ENCODE assay signal across 8 cellular contexts in genomic region chr20:50793575-50794016, GRCh38. TPM values are rescaled to one million over a fixed set of nuclear protein-coding genes. Genes with fewer than 3 reads are reported as not detected.
DNase-seq lines count a peak whose midpoint lies in the region; TF ChIP-seq lines count a peak whose summit lies in the region.
"Not testable (repeated sequence)": the region's sequence is repeated elsewhere in the genome, so short reads cannot be mapped to it uniquely, and the experiment has no call there.

No MANE protein-coding gene starts in this region.

- intact Hi-C loops in colonic mucosa (cut with DNase I): loop anchor here (5.0 kb wide), 1 partner anchor 134 kb away; no protein-coding TSS in a partner anchor

- not testable (repeated sequence) for H3K9me3 ChIP-seq in AG04450 (ENCODE audit: control insufficient read depth, insufficient read depth, low read length); colonic mucosa

- H3K4me3 ChIP-seq in AG04450 (ENCODE audit: low read depth, low read length); colonic mucosa: not testable (repeated sequence)

- not testable (repeated sequence) for H3K27me3 ChIP-seq in AG04450 (ENCODE audit: control insufficient read depth, insufficient read depth, low read length); colonic mucosa

- POLR2A ChIA-PET in AG04450 (lab: Yijun Ruan, JAX): interaction anchor here (0.6 to 3.1 kb wide), 3 partner anchors 117 to 616 kb away, joined by 3 to 17 read pairs (median 4); partner anchors contain the start of gene ADNP

- not testable (repeated sequence) for H3K36me3 ChIP-seq in colonic mucosa

- not testable (repeated sequence) for H3K27ac ChIP-seq in AG04450 (ENCODE audit: low read depth, low read length); colonic mucosa

- H3K9ac ChIP-seq in colonic mucosa (ENCODE audit: low read depth in 2 of 2, low read length in 2 of 2): not testable (repeated sequence)

- peak; percentile 47 for TF ChIP-seq CTCF in AG04450 (IDR thresholded peaks at IDR 0.05; ENCODE audit: low read depth, low read length)
- peak; percentile 48 for TF ChIP-seq CTCF in GM12872 (IDR thresholded peaks at IDR 0.05; ENCODE audit: insufficient read depth, low read depth, low read length)
- TF ChIP-seq CTCF in colonic mucosa (IDR thresholded peaks at IDR 0.05): peak; percentile 37

- not testable (repeated sequence) for H3K4me1 ChIP-seq in colonic mucosa

- DNase-seq in AG04450 (ENCODE audit: low read depth, low spot score): not testable (repeated sequence)
- DNase-seq in NCI-H1694 treated with DMSO at 0.1 percent for 48 hours (lab: John Stamatoyannopoulos, UW) (peak; percentile 2), T-helper 2 cell (peak in 3 of 5 experiments; percentile 27 to 66 (median 29)), activated T-helper 1 cell treated with Interleukin-2 at 50 U/mL for 16 hours (ENCODE audit: low read depth) (peak; percentile 16), colonic mucosa (peak; percentile 54), left kidney (ENCODE audit: low read depth, low spot score) (peak; percentile 63)
- peak in 2 of 3 donors; percentile 36 to 38 for DNase-seq in stimulated activated CD4-positive, alpha-beta T cell treated with anti-CD3 and anti-CD28 coated beads, Interleukin-12 subunit alpha, Interleukin-12 subunit beta, amount 100 ng/mL, for 48 hours (ENCODE audit: low read depth in 2 of 3, low spot score in 1 of 3)

- CTCF ChIA-PET in AG04450 (lab: Charles Lee): interaction anchor here (0.5 to 9.2 kb wide), 44 partner anchors 9 to 1003 kb away, joined by 3 to 201 read pairs (median 4); partner anchors contain the start of genes ADNP, DPM1 and MOCS3

RNA-seq across cellular contexts. Expression of gene BCAS4, which starts 1.3 kb away (rescaled TPM):
- 37.3 and 37.7 TPM in 2 replicates for polyA plus RNA-seq in AG04450 (2011; rRNA removed)
- 17.1 and 17.9 TPM in 2 replicates for polyA minus RNA-seq in AG04450 (2011; rRNA and poly(A)+ RNA removed)
- total RNA-seq in colonic mucosa: 1 to 10 TPM; 1.1 to 2.7 TPM
